Comparison of ENCODE assay signal across 1 cellular context in the genomic region with DNA sequence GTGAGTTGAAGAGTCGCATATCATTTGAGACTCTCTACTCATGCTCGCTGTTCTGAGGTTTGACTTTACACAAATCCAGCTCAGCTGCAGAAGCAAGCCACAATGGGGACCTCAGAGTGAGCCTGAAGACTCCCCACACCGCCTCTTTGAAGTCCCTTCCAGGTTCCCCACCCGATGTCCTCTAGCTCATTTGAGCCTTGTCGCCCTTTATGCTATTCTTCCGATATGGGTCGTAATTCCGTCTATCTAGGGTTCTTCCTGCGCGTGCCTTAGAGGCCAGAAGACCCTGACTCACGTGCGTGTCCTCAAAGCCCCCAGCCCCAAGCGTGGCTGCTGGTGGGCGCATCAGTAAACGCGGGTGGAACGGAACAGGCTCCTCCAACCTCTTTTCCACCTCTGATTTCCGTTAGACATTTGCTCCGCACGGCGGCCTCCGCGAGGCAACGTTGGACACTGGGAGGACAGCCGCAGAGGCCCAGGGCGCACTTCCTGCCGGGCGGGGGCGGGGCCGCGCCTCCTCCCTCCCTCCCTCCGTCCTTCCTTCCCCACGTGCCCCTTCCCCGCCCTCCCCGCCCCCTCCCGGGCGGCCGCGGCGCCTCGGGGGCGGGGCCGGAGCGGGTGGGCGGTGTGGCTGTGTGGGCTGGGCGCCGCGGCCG.
A peak's percentile ranks its signal among the peaks of the same experiment; 100 is the strongest.
TF ChIP-seq lines count a peak whose summit lies in the region.

A gene with protein sequence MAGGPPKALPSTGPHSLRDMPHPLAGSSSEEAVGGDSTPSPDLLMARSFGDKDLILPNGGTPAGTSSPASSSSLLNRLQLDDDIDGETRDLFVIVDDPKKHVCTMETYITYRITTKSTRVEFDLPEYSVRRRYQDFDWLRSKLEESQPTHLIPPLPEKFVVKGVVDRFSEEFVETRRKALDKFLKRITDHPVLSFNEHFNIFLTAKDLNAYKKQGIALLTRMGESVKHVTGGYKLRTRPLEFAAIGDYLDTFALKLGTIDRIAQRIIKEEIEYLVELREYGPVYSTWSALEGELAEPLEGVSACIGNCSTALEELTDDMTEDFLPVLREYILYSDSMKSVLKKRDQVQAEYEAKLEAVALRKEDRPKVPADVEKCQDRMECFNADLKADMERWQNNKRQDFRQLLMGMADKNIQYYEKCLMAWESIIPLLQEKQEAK (plus strand): TSS at position 650 of the 656 bp plus-strand sequence. CDS start 242 bp downstream, outside the sequence.

TF ChIP-seq in HepG2, 621 proteins besides CTCF, POLR2A, EP300 and RAD21 (continued from another document and continues in another):
- TF ChIP-seq, protein P1, sequence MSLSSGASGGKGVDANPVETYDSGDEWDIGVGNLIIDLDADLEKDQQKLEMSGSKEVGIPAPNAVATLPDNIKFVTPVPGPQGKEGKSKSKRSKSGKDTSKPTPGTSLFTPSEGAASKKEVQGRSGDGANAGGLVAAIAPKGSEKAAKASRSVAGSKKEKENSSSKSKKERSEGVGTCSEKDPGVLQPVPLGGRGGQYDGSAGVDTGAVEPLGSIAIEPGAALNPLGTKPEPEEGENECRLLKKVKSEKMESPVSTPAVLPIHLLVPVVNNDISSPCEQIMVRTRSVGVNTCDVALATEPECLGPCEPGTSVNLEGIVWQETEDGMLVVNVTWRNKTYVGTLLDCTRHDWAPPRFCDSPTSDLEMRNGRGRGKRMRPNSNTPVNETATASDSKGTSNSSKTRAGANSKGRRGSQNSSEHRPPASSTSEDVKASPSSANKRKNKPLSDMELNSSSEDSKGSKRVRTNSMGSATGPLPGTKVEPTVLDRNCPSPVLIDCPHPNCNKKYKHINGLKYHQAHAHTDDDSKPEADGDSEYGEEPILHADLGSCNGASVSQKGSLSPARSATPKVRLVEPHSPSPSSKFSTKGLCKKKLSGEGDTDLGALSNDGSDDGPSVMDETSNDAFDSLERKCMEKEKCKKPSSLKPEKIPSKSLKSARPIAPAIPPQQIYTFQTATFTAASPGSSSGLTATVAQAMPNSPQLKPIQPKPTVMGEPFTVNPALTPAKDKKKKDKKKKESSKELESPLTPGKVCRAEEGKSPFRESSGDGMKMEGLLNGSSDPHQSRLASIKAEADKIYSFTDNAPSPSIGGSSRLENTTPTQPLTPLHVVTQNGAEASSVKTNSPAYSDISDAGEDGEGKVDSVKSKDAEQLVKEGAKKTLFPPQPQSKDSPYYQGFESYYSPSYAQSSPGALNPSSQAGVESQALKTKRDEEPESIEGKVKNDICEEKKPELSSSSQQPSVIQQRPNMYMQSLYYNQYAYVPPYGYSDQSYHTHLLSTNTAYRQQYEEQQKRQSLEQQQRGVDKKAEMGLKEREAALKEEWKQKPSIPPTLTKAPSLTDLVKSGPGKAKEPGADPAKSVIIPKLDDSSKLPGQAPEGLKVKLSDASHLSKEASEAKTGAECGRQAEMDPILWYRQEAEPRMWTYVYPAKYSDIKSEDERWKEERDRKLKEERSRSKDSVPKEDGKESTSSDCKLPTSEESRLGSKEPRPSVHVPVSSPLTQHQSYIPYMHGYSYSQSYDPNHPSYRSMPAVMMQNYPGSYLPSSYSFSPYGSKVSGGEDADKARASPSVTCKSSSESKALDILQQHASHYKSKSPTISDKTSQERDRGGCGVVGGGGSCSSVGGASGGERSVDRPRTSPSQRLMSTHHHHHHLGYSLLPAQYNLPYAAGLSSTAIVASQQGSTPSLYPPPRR (CRISPR knock-in tag; IDR thresholded peaks at IDR 0.05; ENCODE audit: borderline replicate concordance), result peak; percentile 62; the same call in 1 of the 2 replicates
- TF ChIP-seq, protein P2, sequence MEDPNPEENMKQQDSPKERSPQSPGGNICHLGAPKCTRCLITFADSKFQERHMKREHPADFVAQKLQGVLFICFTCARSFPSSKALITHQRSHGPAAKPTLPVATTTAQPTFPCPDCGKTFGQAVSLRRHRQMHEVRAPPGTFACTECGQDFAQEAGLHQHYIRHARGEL (CRISPR knock-in tag; IDR thresholded peaks at IDR 0.05), result 0 out of 2 replicates have a peak, but pooled peaks have one; percentile 27
- TF ChIP-seq ZNF136 (CRISPR knock-in tag; IDR thresholded peaks at IDR 0.05; ENCODE audit: low read depth) (no peak), AGO1 (IDR thresholded peaks at IDR 0.05; ENCODE audit: low read depth, low read length, poor library complexity, severe bottlenecking) (no peak), ZNF121 (CRISPR knock-in tag; IDR thresholded peaks at IDR 0.05) (no peak; the same call in 1 of the 2 replicates), HNRNPLL (IDR thresholded peaks at IDR 0.05; ENCODE audit: low read depth, low read length, poor library complexity, severe bottlenecking) (peak; percentile 64), ZNF350 (CRISPR knock-in tag; IDR thresholded peaks at IDR 0.05; ENCODE audit: borderline replicate concordance, low read depth) (peak; percentile 74), SRF (IDR thresholded peaks at IDR 0.05; ENCODE audit: low read depth, low read length) (no peak), MXI1 (IDR thresholded peaks at IDR 0.05; ENCODE audit: borderline replicate concordance, low read depth, low read length) (peak; percentile 72; the same call in 1 of the 3 replicates), EZH2 (conservative IDR thresholded peaks at IDR 0.05; ENCODE audit: low read depth, low read length) (no peak), ZNF329 (CRISPR knock-in tag; IDR thresholded peaks at IDR 0.05; ENCODE audit: low read depth) (no peak), EEA1 (CRISPR knock-in tag; IDR thresholded peaks at IDR 0.05; ENCODE audit: borderline replicate concordance) (no peak), ZNF180 (CRISPR knock-in tag; IDR thresholded peaks at IDR 0.05; ENCODE audit: borderline replicate concordance, low read depth) (no peak), ZBTB20 (CRISPR knock-in tag; IDR thresholded peaks at IDR 0.05; ENCODE audit: borderline replicate concordance, low read depth) (no peak), ZNF543 (CRISPR knock-in tag; IDR thresholded peaks at IDR 0.05) (peak; percentile 68; the same call in 1 of the 2 replicates), JDP2 (CRISPR knock-in tag; IDR thresholded peaks at IDR 0.05; ENCODE audit: borderline replicate concordance) (no peak)
- TF ChIP-seq, protein P3, sequence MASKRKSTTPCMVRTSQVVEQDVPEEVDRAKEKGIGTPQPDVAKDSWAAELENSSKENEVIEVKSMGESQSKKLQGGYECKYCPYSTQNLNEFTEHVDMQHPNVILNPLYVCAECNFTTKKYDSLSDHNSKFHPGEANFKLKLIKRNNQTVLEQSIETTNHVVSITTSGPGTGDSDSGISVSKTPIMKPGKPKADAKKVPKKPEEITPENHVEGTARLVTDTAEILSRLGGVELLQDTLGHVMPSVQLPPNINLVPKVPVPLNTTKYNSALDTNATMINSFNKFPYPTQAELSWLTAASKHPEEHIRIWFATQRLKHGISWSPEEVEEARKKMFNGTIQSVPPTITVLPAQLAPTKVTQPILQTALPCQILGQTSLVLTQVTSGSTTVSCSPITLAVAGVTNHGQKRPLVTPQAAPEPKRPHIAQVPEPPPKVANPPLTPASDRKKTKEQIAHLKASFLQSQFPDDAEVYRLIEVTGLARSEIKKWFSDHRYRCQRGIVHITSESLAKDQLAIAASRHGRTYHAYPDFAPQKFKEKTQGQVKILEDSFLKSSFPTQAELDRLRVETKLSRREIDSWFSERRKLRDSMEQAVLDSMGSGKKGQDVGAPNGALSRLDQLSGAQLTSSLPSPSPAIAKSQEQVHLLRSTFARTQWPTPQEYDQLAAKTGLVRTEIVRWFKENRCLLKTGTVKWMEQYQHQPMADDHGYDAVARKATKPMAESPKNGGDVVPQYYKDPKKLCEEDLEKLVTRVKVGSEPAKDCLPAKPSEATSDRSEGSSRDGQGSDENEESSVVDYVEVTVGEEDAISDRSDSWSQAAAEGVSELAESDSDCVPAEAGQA (IDR thresholded peaks at IDR 0.05; ENCODE audit: low read depth), result no peak
- TF ChIP-seq, protein P3 (CRISPR knock-in tag; IDR thresholded peaks at IDR 0.05; ENCODE audit: borderline replicate concordance), result no peak
- TF ChIP-seq, protein P4, sequence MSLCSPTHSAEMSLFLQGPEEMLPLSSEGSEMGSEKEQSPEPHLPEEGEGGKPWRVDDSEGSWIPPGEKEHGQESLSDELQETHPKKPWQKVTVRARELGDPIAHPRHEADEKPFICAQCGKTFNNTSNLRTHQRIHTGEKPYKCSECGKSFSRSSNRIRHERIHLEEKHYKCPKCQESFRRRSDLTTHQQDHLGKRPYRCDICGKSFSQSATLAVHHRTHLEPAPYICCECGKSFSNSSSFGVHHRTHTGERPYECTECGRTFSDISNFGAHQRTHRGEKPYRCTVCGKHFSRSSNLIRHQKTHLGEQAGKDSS (CRISPR knock-in tag; IDR thresholded peaks at IDR 0.05; ENCODE audit: borderline replicate concordance, low read depth), result peak; percentile 32; the same call in 1 of the 2 replicates
- TF ChIP-seq, protein P5, sequence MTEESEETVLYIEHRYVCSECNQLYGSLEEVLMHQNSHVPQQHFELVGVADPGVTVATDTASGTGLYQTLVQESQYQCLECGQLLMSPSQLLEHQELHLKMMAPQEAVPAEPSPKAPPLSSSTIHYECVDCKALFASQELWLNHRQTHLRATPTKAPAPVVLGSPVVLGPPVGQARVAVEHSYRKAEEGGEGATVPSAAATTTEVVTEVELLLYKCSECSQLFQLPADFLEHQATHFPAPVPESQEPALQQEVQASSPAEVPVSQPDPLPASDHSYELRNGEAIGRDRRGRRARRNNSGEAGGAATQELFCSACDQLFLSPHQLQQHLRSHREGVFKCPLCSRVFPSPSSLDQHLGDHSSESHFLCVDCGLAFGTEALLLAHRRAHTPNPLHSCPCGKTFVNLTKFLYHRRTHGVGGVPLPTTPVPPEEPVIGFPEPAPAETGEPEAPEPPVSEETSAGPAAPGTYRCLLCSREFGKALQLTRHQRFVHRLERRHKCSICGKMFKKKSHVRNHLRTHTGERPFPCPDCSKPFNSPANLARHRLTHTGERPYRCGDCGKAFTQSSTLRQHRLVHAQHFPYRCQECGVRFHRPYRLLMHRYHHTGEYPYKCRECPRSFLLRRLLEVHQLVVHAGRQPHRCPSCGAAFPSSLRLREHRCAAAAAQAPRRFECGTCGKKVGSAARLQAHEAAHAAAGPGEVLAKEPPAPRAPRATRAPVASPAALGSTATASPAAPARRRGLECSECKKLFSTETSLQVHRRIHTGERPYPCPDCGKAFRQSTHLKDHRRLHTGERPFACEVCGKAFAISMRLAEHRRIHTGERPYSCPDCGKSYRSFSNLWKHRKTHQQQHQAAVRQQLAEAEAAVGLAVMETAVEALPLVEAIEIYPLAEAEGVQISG (CRISPR knock-in tag; IDR thresholded peaks at IDR 0.05), result peak; percentile 81
- TF ChIP-seq, protein P6, sequence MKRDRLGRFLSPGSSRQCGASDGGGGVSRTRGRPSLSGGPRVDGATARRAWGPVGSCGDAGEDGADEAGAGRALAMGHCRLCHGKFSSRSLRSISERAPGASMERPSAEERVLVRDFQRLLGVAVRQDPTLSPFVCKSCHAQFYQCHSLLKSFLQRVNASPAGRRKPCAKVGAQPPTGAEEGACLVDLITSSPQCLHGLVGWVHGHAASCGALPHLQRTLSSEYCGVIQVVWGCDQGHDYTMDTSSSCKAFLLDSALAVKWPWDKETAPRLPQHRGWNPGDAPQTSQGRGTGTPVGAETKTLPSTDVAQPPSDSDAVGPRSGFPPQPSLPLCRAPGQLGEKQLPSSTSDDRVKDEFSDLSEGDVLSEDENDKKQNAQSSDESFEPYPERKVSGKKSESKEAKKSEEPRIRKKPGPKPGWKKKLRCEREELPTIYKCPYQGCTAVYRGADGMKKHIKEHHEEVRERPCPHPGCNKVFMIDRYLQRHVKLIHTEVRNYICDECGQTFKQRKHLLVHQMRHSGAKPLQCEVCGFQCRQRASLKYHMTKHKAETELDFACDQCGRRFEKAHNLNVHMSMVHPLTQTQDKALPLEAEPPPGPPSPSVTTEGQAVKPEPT (CRISPR knock-in tag; IDR thresholded peaks at IDR 0.05; ENCODE audit: low read depth), result peak; percentile 74; the same call in 1 of the 2 replicates
- TF ChIP-seq, protein P7, sequence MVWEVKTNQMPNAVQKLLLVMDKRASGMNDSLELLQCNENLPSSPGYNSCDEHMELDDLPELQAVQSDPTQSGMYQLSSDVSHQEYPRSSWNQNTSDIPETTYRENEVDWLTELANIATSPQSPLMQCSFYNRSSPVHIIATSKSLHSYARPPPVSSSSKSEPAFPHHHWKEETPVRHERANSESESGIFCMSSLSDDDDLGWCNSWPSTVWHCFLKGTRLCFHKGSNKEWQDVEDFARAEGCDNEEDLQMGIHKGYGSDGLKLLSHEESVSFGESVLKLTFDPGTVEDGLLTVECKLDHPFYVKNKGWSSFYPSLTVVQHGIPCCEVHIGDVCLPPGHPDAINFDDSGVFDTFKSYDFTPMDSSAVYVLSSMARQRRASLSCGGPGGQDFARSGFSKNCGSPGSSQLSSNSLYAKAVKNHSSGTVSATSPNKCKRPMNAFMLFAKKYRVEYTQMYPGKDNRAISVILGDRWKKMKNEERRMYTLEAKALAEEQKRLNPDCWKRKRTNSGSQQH (CRISPR knock-in tag; IDR thresholded peaks at IDR 0.05; ENCODE audit: low read depth), result 0 out of 2 replicates have a peak, but pooled peaks have one; percentile 25
